18 cellular contexts compared by ENCODE assay signal in the genomic region with DNA sequence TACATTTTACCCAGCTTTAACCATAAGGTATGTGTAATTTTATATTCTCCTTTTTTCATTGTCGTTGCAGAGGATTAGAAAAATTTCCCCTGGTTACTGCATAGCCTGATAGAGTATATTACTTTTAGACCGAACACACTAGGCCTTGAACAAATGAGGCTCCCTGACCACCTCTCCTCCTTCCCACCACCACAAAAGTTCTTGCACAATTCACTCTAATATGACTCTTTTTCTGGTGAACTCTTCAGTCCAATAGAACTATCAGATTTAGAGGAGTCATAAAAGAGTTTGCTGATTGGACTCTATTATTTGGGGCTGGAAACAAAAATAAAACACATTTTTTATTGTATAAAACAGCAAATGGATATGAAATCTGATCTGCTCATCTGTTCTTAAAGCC.
"Had no signal": no experiment of that assay in that cellular context is flagged by ENCODE, and none has a peak within 500 bp of the region (broad histone marks: within the 10 kb centered on the region; RNA-seq: fewer than 3 reads in every experiment).

No MANE protein-coding gene starts in this region.

- H3K27me3 ChIP-seq: dorsolateral prefrontal cortex, heart left ventricle, thyroid gland had no signal

- H3K4me3 ChIP-seq: dorsolateral prefrontal cortex, heart left ventricle, thyroid gland had no signal

- H3K27ac ChIP-seq: thyroid gland had no signal

- H3K9me3 Mint-ChIP-seq: activated naive CD4-positive, alpha-beta T cell treated with anti-CD3 and anti-CD28 coated beads, Interleukin-2, amount 50 U/mL, for 72 hours; activated T-cell treated with anti-CD3 and anti-CD28 coated beads, Interleukin-2, amount 50 U/mL, for 4 hours; brain; memory B cell; nephron progenitor cell; stimulated activated naive CD8-positive, alpha-beta T cell treated with anti-CD3 and anti-CD28 coated beads, Interleukin-15, Interleukin-2, amounts not matched to agents 100 ng/mL and 50 ng/mL, for 24 hours; T-helper 2 cell treated with Interferon-gamma antibody and Interleukin-4, amounts not matched to agents 5 μg/mL and 100 μg/mL, for 36 hours had no signal

- H3K9me3 ChIP-seq: heart left ventricle, thyroid gland had no signal

- H3K36me3 ChIP-seq: heart left ventricle, thyroid gland had no signal

- H3K27ac Mint-ChIP-seq: activated CD8-positive, alpha-beta memory T cell treated with anti-CD3 and anti-CD28 coated beads, Interleukin-2, amount 10 ng/mL, durations not matched to agents 7 days and 5 days; activated naive CD4-positive, alpha-beta T cell treated with anti-CD3 and anti-CD28 coated beads, Interleukin-2, amount 50 U/mL, for 72 hours; memory B cell; nephron progenitor cell; stimulated activated naive CD8-positive, alpha-beta T cell treated with anti-CD3 and anti-CD28 coated beads, Interleukin-15, Interleukin-2, amounts not matched to agents 100 ng/mL and 50 ng/mL, for 24 hours; T-helper 2 cell treated with Interferon-gamma antibody and Interleukin-4, amounts not matched to agents 5 μg/mL and 100 μg/mL, for 36 hours had no signal

- H3K4me3 Mint-ChIP-seq: activated CD8-positive, alpha-beta memory T cell treated with anti-CD3 and anti-CD28 coated beads, Interleukin-2, amount 10 ng/mL, durations not matched to agents 7 days and 5 days; activated T-cell treated with anti-CD3 and anti-CD28 coated beads, Interleukin-2, amount 50 U/mL, for 4 hours; brain; memory B cell; nephron progenitor cell; stimulated activated naive CD8-positive, alpha-beta T cell treated with anti-CD3 and anti-CD28 coated beads, Interleukin-15, Interleukin-2, amounts not matched to agents 100 ng/mL and 50 ng/mL, for 24 hours; T-helper 2 cell treated with Interferon-gamma antibody and Interleukin-4, amounts not matched to agents 5 μg/mL and 100 μg/mL, for 36 hours had no signal

- ATAC-seq: activated CD8-positive, alpha-beta memory T cell treated with anti-CD3 and anti-CD28 coated beads, Interleukin-2, amount 10 ng/mL, durations not matched to agents 7 days and 5 days; activated naive CD4-positive, alpha-beta T cell treated with anti-CD3 and anti-CD28 coated beads, Interleukin-2, amount 50 U/mL, for 72 hours; activated T-cell treated with anti-CD3 and anti-CD28 coated beads, Interleukin-2, amount 50 U/mL, for 4 hours; esophagus mucosa; heart left ventricle had no signal

- DNase-seq: activated CD4-positive, alpha-beta T cell treated with anti-CD3 and anti-CD28 coated beads, Interleukin-2, amount 50 U/mL, for 48 hours; activated CD4-positive, CD25-positive, alpha-beta regulatory T cell treated with anti-CD3 and anti-CD28 coated beads, Interleukin-2, amount 50 U/mL, for 72 hours; activated CD8-positive, alpha-beta memory T cell treated with anti-CD3 and anti-CD28 coated beads, Interleukin-2, amount 10 ng/mL, durations not matched to agents 7 days and 5 days; activated effector memory CD4-positive, alpha-beta T cell treated with anti-CD3 and anti-CD28 coated beads, Interleukin-2, amount 50 U/mL, for 16 hours; activated T-cell treated with anti-CD3 and anti-CD28 coated beads, Interleukin-2, amount 50 U/mL, for 4 hours; amniotic stem cell; dorsolateral prefrontal cortex; heart left ventricle; nephron progenitor cell; stimulated activated CD4-positive, alpha-beta T cell treated with anti-CD3 and anti-CD28 coated beads, Interleukin-4, amount 100 ng/mL, for 1 hour; stimulated activated CD8-positive, alpha-beta memory T cell treated with anti-CD3 and anti-CD28 coated beads, Interleukin-4, amount 100 ng/mL, for 48 hours; thyroid gland had no signal
